ENCODE assay signal across 2 cellular contexts in the genomic region with DNA sequence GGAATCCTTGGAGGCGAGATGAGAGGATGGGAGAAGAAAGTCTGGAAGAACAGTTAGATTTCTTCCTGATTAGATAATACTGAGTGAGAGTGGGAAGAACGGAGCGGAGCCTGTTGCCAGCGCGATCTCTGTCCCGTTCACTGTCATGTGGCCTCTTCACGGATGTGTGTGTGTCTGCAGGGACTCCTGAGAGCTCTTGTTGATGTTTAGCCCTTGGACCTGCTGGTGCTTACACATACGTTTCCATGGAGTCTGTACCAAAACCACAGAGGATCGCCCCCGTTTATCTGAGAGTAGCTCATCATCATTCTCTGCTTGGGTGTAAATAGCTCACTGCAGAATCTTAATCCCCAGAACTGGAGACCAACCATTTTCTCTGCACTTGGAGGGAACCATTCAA.
TF ChIP-seq lines count a peak whose summit lies in the region.

No MANE protein-coding gene starts in this region.

TF ChIP-seq in SK-N-SH, 30 proteins besides CTCF, POLR2A, EP300 and RAD21:
- TF ChIP-seq RFX5 (IDR thresholded peaks at IDR 0.05; ENCODE audit: low read length), result no peak
- no peak for TF ChIP-seq CHD2 (IDR thresholded peaks at IDR 0.05; ENCODE audit: low read length, partially characterized antibody)
- no peak for TF ChIP-seq NRF1 (IDR thresholded peaks at IDR 0.05; ENCODE audit: low read depth, low read length)
- TF ChIP-seq, protein P1, sequence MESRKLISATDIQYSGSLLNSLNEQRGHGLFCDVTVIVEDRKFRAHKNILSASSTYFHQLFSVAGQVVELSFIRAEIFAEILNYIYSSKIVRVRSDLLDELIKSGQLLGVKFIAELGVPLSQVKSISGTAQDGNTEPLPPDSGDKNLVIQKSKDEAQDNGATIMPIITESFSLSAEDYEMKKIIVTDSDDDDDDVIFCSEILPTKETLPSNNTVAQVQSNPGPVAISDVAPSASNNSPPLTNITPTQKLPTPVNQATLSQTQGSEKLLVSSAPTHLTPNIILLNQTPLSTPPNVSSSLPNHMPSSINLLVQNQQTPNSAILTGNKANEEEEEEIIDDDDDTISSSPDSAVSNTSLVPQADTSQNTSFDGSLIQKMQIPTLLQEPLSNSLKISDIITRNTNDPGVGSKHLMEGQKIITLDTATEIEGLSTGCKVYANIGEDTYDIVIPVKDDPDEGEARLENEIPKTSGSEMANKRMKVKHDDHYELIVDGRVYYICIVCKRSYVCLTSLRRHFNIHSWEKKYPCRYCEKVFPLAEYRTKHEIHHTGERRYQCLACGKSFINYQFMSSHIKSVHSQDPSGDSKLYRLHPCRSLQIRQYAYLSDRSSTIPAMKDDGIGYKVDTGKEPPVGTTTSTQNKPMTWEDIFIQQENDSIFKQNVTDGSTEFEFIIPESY (IDR thresholded peaks at IDR 0.05; ENCODE audit: borderline replicate concordance, low read depth), result no peak
- no peak for TF ChIP-seq FOXJ3 (CRISPR knock-in tag; IDR thresholded peaks at IDR 0.05)
- no peak for TF ChIP-seq USF2 (IDR thresholded peaks at IDR 0.05; ENCODE audit: borderline replicate concordance, low read depth, low read length)
- TF ChIP-seq NFIC (IDR thresholded peaks at IDR 0.05; ENCODE audit: borderline replicate concordance), result no peak
- TF ChIP-seq TCF12 (IDR thresholded peaks at IDR 0.05), result no peak
- no peak for TF ChIP-seq MEF2A (IDR thresholded peaks at IDR 0.05; ENCODE audit: borderline replicate concordance, low read depth)
- TF ChIP-seq RXRA (IDR thresholded peaks at IDR 0.05; ENCODE audit: borderline replicate concordance, low read depth), result no peak
- TF ChIP-seq YY1 (IDR thresholded peaks at IDR 0.05; ENCODE audit: low read depth), result no peak
- TF ChIP-seq, protein P2, sequence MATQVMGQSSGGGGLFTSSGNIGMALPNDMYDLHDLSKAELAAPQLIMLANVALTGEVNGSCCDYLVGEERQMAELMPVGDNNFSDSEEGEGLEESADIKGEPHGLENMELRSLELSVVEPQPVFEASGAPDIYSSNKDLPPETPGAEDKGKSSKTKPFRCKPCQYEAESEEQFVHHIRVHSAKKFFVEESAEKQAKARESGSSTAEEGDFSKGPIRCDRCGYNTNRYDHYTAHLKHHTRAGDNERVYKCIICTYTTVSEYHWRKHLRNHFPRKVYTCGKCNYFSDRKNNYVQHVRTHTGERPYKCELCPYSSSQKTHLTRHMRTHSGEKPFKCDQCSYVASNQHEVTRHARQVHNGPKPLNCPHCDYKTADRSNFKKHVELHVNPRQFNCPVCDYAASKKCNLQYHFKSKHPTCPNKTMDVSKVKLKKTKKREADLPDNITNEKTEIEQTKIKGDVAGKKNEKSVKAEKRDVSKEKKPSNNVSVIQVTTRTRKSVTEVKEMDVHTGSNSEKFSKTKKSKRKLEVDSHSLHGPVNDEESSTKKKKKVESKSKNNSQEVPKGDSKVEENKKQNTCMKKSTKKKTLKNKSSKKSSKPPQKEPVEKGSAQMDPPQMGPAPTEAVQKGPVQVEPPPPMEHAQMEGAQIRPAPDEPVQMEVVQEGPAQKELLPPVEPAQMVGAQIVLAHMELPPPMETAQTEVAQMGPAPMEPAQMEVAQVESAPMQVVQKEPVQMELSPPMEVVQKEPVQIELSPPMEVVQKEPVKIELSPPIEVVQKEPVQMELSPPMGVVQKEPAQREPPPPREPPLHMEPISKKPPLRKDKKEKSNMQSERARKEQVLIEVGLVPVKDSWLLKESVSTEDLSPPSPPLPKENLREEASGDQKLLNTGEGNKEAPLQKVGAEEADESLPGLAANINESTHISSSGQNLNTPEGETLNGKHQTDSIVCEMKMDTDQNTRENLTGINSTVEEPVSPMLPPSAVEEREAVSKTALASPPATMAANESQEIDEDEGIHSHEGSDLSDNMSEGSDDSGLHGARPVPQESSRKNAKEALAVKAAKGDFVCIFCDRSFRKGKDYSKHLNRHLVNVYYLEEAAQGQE (IDR thresholded peaks at IDR 0.05; ENCODE audit: low read depth, low read length), result no peak
- no peak for TF ChIP-seq JUND (IDR thresholded peaks at IDR 0.05)

TF ChIP-seq in SK-N-SH treated with all-trans-retinoic acid at 6 μM for 48 hours, 23 proteins besides CTCF, POLR2A, EP300 and RAD21:
- no peak for TF ChIP-seq BACH2 (CRISPR knock-in tag; IDR thresholded peaks at IDR 0.05; ENCODE audit: borderline replicate concordance)
- TF ChIP-seq, protein P3, sequence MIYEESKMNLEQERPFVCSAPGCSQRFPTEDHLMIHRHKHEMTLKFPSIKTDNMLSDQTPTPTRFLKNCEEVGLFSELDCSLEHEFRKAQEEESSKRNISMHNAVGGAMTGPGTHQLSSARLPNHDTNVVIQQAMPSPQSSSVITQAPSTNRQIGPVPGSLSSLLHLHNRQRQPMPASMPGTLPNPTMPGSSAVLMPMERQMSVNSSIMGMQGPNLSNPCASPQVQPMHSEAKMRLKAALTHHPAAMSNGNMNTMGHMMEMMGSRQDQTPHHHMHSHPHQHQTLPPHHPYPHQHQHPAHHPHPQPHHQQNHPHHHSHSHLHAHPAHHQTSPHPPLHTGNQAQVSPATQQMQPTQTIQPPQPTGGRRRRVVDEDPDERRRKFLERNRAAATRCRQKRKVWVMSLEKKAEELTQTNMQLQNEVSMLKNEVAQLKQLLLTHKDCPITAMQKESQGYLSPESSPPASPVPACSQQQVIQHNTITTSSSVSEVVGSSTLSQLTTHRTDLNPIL (CRISPR knock-in tag; IDR thresholded peaks at IDR 0.05; ENCODE audit: low read depth), result no peak
- no peak for TF ChIP-seq RARB (CRISPR knock-in tag; IDR thresholded peaks at IDR 0.05)
- TF ChIP-seq ARNTL (CRISPR knock-in tag; IDR thresholded peaks at IDR 0.05; ENCODE audit: borderline replicate concordance, low read depth), result no peak
- TF ChIP-seq ZFP30 (CRISPR knock-in tag; IDR thresholded peaks at IDR 0.05), result no peak
- TF ChIP-seq GLIS3 (CRISPR knock-in tag; IDR thresholded peaks at IDR 0.05), result no peak
- TF ChIP-seq ESRRG (CRISPR knock-in tag; IDR thresholded peaks at IDR 0.05), result no peak
- TF ChIP-seq ZNF70 (CRISPR knock-in tag; IDR thresholded peaks at IDR 0.05), result no peak
- no peak for TF ChIP-seq PPARA (CRISPR knock-in tag; IDR thresholded peaks at IDR 0.05; ENCODE audit: borderline replicate concordance)
- no peak for TF ChIP-seq OSR1 (CRISPR knock-in tag; IDR thresholded peaks at IDR 0.05)
- TF ChIP-seq TOX (CRISPR knock-in tag; IDR thresholded peaks at IDR 0.05; ENCODE audit: borderline replicate concordance), result no peak
- TF ChIP-seq ZC3H10 (CRISPR knock-in tag; IDR thresholded peaks at IDR 0.05), result no peak
- no peak for TF ChIP-seq ZFP3 (CRISPR knock-in tag; IDR thresholded peaks at IDR 0.05)
- TF ChIP-seq, protein P4, sequence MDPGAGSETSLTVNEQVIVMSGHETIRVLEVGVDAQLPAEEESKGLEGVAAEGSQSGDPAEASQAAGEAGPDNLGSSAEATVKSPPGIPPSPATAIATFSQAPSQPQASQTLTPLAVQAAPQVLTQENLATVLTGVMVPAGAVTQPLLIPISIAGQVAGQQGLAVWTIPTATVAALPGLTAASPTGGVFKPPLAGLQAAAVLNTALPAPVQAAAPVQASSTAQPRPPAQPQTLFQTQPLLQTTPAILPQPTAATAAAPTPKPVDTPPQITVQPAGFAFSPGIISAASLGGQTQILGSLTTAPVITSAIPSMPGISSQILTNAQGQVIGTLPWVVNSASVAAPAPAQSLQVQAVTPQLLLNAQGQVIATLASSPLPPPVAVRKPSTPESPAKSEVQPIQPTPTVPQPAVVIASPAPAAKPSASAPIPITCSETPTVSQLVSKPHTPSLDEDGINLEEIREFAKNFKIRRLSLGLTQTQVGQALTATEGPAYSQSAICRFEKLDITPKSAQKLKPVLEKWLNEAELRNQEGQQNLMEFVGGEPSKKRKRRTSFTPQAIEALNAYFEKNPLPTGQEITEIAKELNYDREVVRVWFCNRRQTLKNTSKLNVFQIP (CRISPR knock-in tag; IDR thresholded peaks at IDR 0.05; ENCODE audit: borderline replicate concordance, low read depth), result no peak
- TF ChIP-seq ZNF565 (CRISPR knock-in tag; conservative IDR thresholded peaks at IDR 0.05; ENCODE audit: low read depth), result no peak
- no peak for TF ChIP-seq CSDC2 (CRISPR knock-in tag; IDR thresholded peaks at IDR 0.05)
- TF ChIP-seq, protein P5, sequence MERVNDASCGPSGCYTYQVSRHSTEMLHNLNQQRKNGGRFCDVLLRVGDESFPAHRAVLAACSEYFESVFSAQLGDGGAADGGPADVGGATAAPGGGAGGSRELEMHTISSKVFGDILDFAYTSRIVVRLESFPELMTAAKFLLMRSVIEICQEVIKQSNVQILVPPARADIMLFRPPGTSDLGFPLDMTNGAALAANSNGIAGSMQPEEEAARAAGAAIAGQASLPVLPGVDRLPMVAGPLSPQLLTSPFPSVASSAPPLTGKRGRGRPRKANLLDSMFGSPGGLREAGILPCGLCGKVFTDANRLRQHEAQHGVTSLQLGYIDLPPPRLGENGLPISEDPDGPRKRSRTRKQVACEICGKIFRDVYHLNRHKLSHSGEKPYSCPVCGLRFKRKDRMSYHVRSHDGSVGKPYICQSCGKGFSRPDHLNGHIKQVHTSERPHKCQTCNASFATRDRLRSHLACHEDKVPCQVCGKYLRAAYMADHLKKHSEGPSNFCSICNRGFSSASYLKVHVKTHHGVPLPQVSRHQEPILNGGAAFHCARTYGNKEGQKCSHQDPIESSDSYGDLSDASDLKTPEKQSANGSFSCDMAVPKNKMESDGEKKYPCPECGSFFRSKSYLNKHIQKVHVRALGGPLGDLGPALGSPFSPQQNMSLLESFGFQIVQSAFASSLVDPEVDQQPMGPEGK (CRISPR knock-in tag; IDR thresholded peaks at IDR 0.05; ENCODE audit: borderline replicate concordance), result no peak
- no peak for TF ChIP-seq ZNF8 (CRISPR knock-in tag; IDR thresholded peaks at IDR 0.05)
- no peak for TF ChIP-seq ISL1 (CRISPR knock-in tag; IDR thresholded peaks at IDR 0.05)
